ENCODE assay signal across 14 cellular contexts in the genomic region with DNA sequence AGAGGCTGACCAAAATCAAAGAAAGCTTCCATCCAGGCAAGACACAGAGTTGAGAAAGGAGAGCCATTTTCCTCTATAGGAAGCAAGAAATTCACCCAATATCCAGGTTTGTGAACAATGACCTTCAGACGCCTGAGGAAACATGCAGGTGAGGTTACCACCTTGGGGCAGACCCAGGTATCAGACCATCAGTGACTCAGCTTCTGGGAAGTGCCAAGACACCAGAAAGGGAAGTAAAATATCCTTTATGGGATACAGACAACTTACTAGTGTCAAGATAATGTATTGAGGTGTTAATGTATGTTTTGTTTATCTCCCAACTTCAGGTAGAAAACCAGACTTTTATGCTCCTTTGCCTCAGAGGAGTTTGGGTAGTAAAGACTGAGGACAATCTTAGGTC. TPM values are rescaled to one million over a fixed set of nuclear protein-coding genes. Genes with fewer than 3 reads are reported as not detected.
DNase-seq lines count a peak whose midpoint lies in the region; ATAC-seq, FAIRE-seq and TF ChIP-seq lines count a peak whose summit lies in the region.
"Had no signal": no experiment of that assay in that cellular context is flagged by ENCODE, and none has a peak within 500 bp of the region (broad histone marks: within the 10 kb centered on the region; RNA-seq: fewer than 3 reads in every experiment).

No MANE protein-coding gene starts in this region.

- no peak for DNase-seq in Calu3
- no peak for DNase-seq in activated T-helper 1 cell treated with anti-CD3 and anti-CD28 coated beads, Interleukin-12 subunit alpha, Interleukin-12 subunit beta, Interleukin-2, Interleukin-4 antibody, amounts not matched to agents 30 ng/mL and 10 ng/mL and 1 ng/mL, durations not matched to agents 14 hours and 24 hours and 36 hours (ENCODE audit: low spot score)
- no peak for DNase-seq in keratinocyte (ENCODE audit: low read depth, low spot score)
- DNase-seq in progenitor cell of endocrine pancreas (ENCODE audit: low spot score, unreplicated experiment) = no peak
- DNase-seq in hypothalamus (lab: John Stamatoyannopoulos, UW) = no peak
- no peak for DNase-seq in stomach
- DNase-seq: COR-L47, Kasumi-1, NCI-H187, NCI-H748 treated with DMSO at 0.1 percent for 48 hours, SJCRH30 had no signal

- FAIRE-seq in keratinocyte (lab: Jason Lieb, UNC) = no peak

- H3K79me2 ChIP-seq in keratinocyte (ENCODE audit: control insufficient read depth, insufficient read depth, low read length) = no peaks in the 10 kb centered on the region

- intact Hi-C loops in Calu3 (cut with micrococcal nuclease; ENCODE audit: unreplicated experiment) (no loop called here), stomach (cut with DNase I; ENCODE audit: low total_unique reads) (no loop called here)
- intact Hi-C loops in activated T-helper 1 cell treated with anti-CD3 and anti-CD28 coated beads, Interleukin-12 subunit alpha, Interleukin-12 subunit beta, Interleukin-2, Interleukin-4 antibody, amounts not matched to agents 30 ng/mL and 10 ng/mL and 1 ng/mL, durations not matched to agents 14 hours and 24 hours and 36 hours (cut with micrococcal nuclease) = no loop called here

- peak overlapping the region; percentile 91 for H3K27ac Mint-ChIP-seq in Calu3 (ENCODE audit: unreplicated experiment)
- H3K27ac Mint-ChIP-seq in activated T-helper 1 cell treated with anti-CD3 and anti-CD28 coated beads, Interleukin-12 subunit alpha, Interleukin-12 subunit beta, Interleukin-2, Interleukin-4 antibody, amounts not matched to agents 30 ng/mL and 10 ng/mL and 1 ng/mL, durations not matched to agents 14 hours and 24 hours and 36 hours = no peak overlapping the region
- peak overlapping the region; percentile 63 for H3K27ac Mint-ChIP-seq in progenitor cell of endocrine pancreas
- H3K27ac Mint-ChIP-seq: CD14-positive monocyte had no signal

- no peak overlapping the region for H3K4me3 ChIP-seq in keratinocyte (ENCODE audit: control insufficient read depth in 2 of 3, extremely low read depth in 1 of 3, insufficient read depth in 2 of 3, low read depth in 1 of 3, low read length in 3 of 3)
- H3K4me3 ChIP-seq in gastroesophageal sphincter = no peak overlapping the region
- no peak overlapping the region for H3K4me3 ChIP-seq in stomach
- H3K4me3 ChIP-seq: HAP-1, SJCRH30 had no signal

- TF ChIP-seq CTCF in Calu3 (IDR thresholded peaks at IDR 0.05; ENCODE audit: unreplicated experiment) (no peak), keratinocyte (optimal IDR thresholded peaks at IDR 0.05 in 1 of 3, IDR thresholded peaks at IDR 0.05 in 1 of 3, conservative IDR thresholded peaks at IDR 0.05 in 1 of 3; ENCODE audit: extremely low read depth in 1 of 3, insufficient read depth in 2 of 3, low read length in 3 of 3) (no peak), progenitor cell of endocrine pancreas (IDR thresholded peaks at IDR 0.05; ENCODE audit: unreplicated experiment) (no peak), gastroesophageal sphincter (IDR thresholded peaks at IDR 0.05) (no peak), stomach (IDR thresholded peaks at IDR 0.05) (no peak)

- H3K9ac ChIP-seq in keratinocyte (ENCODE audit: control insufficient read depth, extremely low read depth, insufficient read depth, low read length) = no peak overlapping the region

- H3K36me3 ChIP-seq in keratinocyte (ENCODE audit: control insufficient read depth in 2 of 2, extremely low read depth in 1 of 2, insufficient read depth in 2 of 2, low read length in 2 of 2) = no peaks in the 10 kb centered on the region
- no peaks in the 10 kb centered on the region for H3K36me3 ChIP-seq in gastroesophageal sphincter
- no peaks in the 10 kb centered on the region for H3K36me3 ChIP-seq in stomach
- H3K36me3 ChIP-seq: HAP-1, SJCRH30 had no signal

- dilution Hi-C loops in keratinocyte (cut with MboI; ENCODE audit: extremely low pct_ligation_motif_present, low sequenced_read_pairs) = no loop called here

- H3K9me3 Mint-ChIP-seq in Calu3 (ENCODE audit: low read depth, unreplicated experiment) (no peaks in the 10 kb centered on the region), progenitor cell of endocrine pancreas (ENCODE audit: low read depth) (peaks cover 12% of the 10 kb centered on the region)
- peaks cover 12% of the 10 kb centered on the region for H3K9me3 Mint-ChIP-seq in activated T-helper 1 cell treated with anti-CD3 and anti-CD28 coated beads, Interleukin-12 subunit alpha, Interleukin-12 subunit beta, Interleukin-2, Interleukin-4 antibody, amounts not matched to agents 30 ng/mL and 10 ng/mL and 1 ng/mL, durations not matched to agents 14 hours and 24 hours and 36 hours

- H3K4me3 Mint-ChIP-seq in Calu3 (ENCODE audit: low read depth, unreplicated experiment) (no peak overlapping the region), progenitor cell of endocrine pancreas (ENCODE audit: low read depth) (no peak overlapping the region)
- peak overlapping the region; percentile 30 for H3K4me3 Mint-ChIP-seq in activated T-helper 1 cell treated with anti-CD3 and anti-CD28 coated beads, Interleukin-12 subunit alpha, Interleukin-12 subunit beta, Interleukin-2, Interleukin-4 antibody, amounts not matched to agents 30 ng/mL and 10 ng/mL and 1 ng/mL, durations not matched to agents 14 hours and 24 hours and 36 hours
- H3K4me3 Mint-ChIP-seq: CD14-positive monocyte had no signal

- H3K9me3 ChIP-seq in keratinocyte (ENCODE audit: control insufficient read depth, low read depth, low read length) (no peaks in the 10 kb centered on the region), gastroesophageal sphincter (no peaks in the 10 kb centered on the region), stomach (peaks cover 0 to 2% (median under 1%) of the 10 kb centered on the region in 4 donors)

- H3K36me3 Mint-ChIP-seq in Calu3 (ENCODE audit: insufficient read depth, unreplicated experiment) = peaks cover 23% of the 10 kb centered on the region
- H3K36me3 Mint-ChIP-seq in activated T-helper 1 cell treated with anti-CD3 and anti-CD28 coated beads, Interleukin-12 subunit alpha, Interleukin-12 subunit beta, Interleukin-2, Interleukin-4 antibody, amounts not matched to agents 30 ng/mL and 10 ng/mL and 1 ng/mL, durations not matched to agents 14 hours and 24 hours and 36 hours (ENCODE audit: low read depth) = no peaks in the 10 kb centered on the region
- H3K36me3 Mint-ChIP-seq in progenitor cell of endocrine pancreas (ENCODE audit: insufficient read depth) = peaks cover 6% of the 10 kb centered on the region

- ATAC-seq in gastroesophageal sphincter = no peak

- no peaks in the 10 kb centered on the region for H4K20me1 ChIP-seq in keratinocyte (ENCODE audit: control insufficient read depth, extremely low read depth, insufficient read depth, low read length)

- H3K27me3 ChIP-seq in keratinocyte (ENCODE audit: control insufficient read depth, extremely low read depth, insufficient read depth, low read length) = no peaks in the 10 kb centered on the region
- no peaks in the 10 kb centered on the region for H3K27me3 ChIP-seq in gastroesophageal sphincter
- no peaks in the 10 kb centered on the region for H3K27me3 ChIP-seq in stomach
- H3K27me3 ChIP-seq: SJCRH30 had no signal

- H3K4me1 ChIP-seq in keratinocyte (ENCODE audit: control insufficient read depth, extremely low read depth, insufficient read depth, low read length) (peaks cover 22% of the 10 kb centered on the region), gastroesophageal sphincter (peaks cover 4 to 15% (median 8%) of the 10 kb centered on the region in 3 donors), stomach (peaks cover 6 to 29% (median 18%) of the 10 kb centered on the region in 4 donors)
- H3K4me1 ChIP-seq: SJCRH30 had no signal

- WGBS in gastroesophageal sphincter (ENCODE audit: low coverage in 1 of 2), 2 donors = 63 to 100% methylated on average over 1 of the region's 1 CpG
- 57 to 87% (median 64%) methylated on average over 1 of the region's 1 CpG for WGBS in stomach, 5 donors

- BruUV-seq in Calu3 (replicated peaks; lab: Mats Ljungman, UMichigan) = no TSS peak

- H3K4me1 Mint-ChIP-seq in Calu3 (ENCODE audit: low read depth, unreplicated experiment) = peaks cover 38% of the 10 kb centered on the region
- peaks cover 12% of the 10 kb centered on the region for H3K4me1 Mint-ChIP-seq in activated T-helper 1 cell treated with anti-CD3 and anti-CD28 coated beads, Interleukin-12 subunit alpha, Interleukin-12 subunit beta, Interleukin-2, Interleukin-4 antibody, amounts not matched to agents 30 ng/mL and 10 ng/mL and 1 ng/mL, durations not matched to agents 14 hours and 24 hours and 36 hours (ENCODE audit: low read depth)
- H3K4me1 Mint-ChIP-seq in progenitor cell of endocrine pancreas (ENCODE audit: low read depth) = peaks cover 18% of the 10 kb centered on the region

- H3K27me3 Mint-ChIP-seq in Calu3 (ENCODE audit: unreplicated experiment) = no peaks in the 10 kb centered on the region
- H3K27me3 Mint-ChIP-seq in activated T-helper 1 cell treated with anti-CD3 and anti-CD28 coated beads, Interleukin-12 subunit alpha, Interleukin-12 subunit beta, Interleukin-2, Interleukin-4 antibody, amounts not matched to agents 30 ng/mL and 10 ng/mL and 1 ng/mL, durations not matched to agents 14 hours and 24 hours and 36 hours (ENCODE audit: insufficient read depth) = peaks cover 4% of the 10 kb centered on the region
- no peaks in the 10 kb centered on the region for H3K27me3 Mint-ChIP-seq in progenitor cell of endocrine pancreas

- CTCF ChIA-PET in Calu3 (lab: Charles Lee) = no interaction called here

- H3K4me2 ChIP-seq in keratinocyte (ENCODE audit: control insufficient read depth, extremely low read depth, insufficient read depth, low read depth, low read length) = no peak overlapping the region

- H3K27ac ChIP-seq in keratinocyte (ENCODE audit: control insufficient read depth, insufficient read depth, low read length) (no peak overlapping the region), gastroesophageal sphincter (no peak overlapping the region), stomach (no peak overlapping the region)
- H3K27ac ChIP-seq: SJCRH30 had no signal

- TF ChIP-seq POLR2A in gastroesophageal sphincter (IDR thresholded peaks at IDR 0.05) = no peak
- no peak for TF ChIP-seq POLR2A in stomach (IDR thresholded peaks at IDR 0.05)

- TF ChIP-seq EP300 in gastroesophageal sphincter (IDR thresholded peaks at IDR 0.05) = no peak
- no peak for TF ChIP-seq EP300 in stomach (IDR thresholded peaks at IDR 0.05)

- peak overlapping the region; percentile 68 for H2AFZ ChIP-seq in keratinocyte (ENCODE audit: control insufficient read depth, low read length)

- no peaks in the 10 kb centered on the region for H3K9me1 ChIP-seq in keratinocyte (ENCODE audit: control insufficient read depth, extremely low read depth, insufficient read depth, low read length)

RNA-seq across cellular contexts. Expression of a gene that starts 2.2 kb away (rescaled TPM):
- total RNA-seq in Calu3 (2022) (12.3 and 12.6 TPM in 2 replicates), progenitor cell of endocrine pancreas (7.7 and 8.7 TPM in 2 replicates), gastroesophageal sphincter (10 to 100 TPM in 3 of 4 donors, 1 to 10 TPM in 1; 7.9 to 14.2 (median 12.6) TPM), stomach (10 to 100 TPM in 3 of 5 donors, 1 to 10 TPM in 2; 4.7 to 62.6 (median 18.0) TPM)
- 1.6 and 1.9 TPM in 2 replicates for total RNA-seq in activated T-helper 1 cell treated with anti-CD3 and anti-CD28 coated beads, Interleukin-12 subunit alpha, Interleukin-12 subunit beta, Interleukin-2, Interleukin-4 antibody, amounts not matched to agents 30 ng/mL and 10 ng/mL and 1 ng/mL, durations not matched to agents 14 hours and 24 hours and 36 hours
- polyA plus RNA-seq in keratinocyte (2.2 to 2.9 TPM (median 2.5 TPM) in 3 replicates), stomach (1 to 10 TPM in 2 of 3 donors, under 1 TPM in 1; 0.65 to 1.7 (median 1.7) TPM)
- 1.4 TPM for polyA plus RNA-seq in keratinocyte (2011; ENCODE audit: low read depth)
- polyA plus RNA-seq in keratinocyte (2011; cell fraction: cytosol; rRNA removed) = 2.9 and 3.0 TPM in 2 replicates
- 2.2 TPM in 2 replicates for polyA plus RNA-seq in keratinocyte (2011; cell fraction: nucleus; rRNA removed)
- polyA plus RNA-seq in keratinocyte (2012; ENCODE audit: low replicate concordance) = 0.93 and 2.4 TPM in 2 replicates
- 2.5 to 3.6 TPM (median 3.2 TPM) in 3 replicates for polyA minus RNA-seq in keratinocyte
- 6.3 TPM for polyA minus RNA-seq in keratinocyte (2011; cell fraction: cytosol; rRNA and poly(A)+ RNA removed)
- polyA minus RNA-seq in keratinocyte (2011; cell fraction: nucleus; rRNA and poly(A)+ RNA removed) = 3.3 and 5.4 TPM in 2 replicates
